In the genomic region with DNA sequence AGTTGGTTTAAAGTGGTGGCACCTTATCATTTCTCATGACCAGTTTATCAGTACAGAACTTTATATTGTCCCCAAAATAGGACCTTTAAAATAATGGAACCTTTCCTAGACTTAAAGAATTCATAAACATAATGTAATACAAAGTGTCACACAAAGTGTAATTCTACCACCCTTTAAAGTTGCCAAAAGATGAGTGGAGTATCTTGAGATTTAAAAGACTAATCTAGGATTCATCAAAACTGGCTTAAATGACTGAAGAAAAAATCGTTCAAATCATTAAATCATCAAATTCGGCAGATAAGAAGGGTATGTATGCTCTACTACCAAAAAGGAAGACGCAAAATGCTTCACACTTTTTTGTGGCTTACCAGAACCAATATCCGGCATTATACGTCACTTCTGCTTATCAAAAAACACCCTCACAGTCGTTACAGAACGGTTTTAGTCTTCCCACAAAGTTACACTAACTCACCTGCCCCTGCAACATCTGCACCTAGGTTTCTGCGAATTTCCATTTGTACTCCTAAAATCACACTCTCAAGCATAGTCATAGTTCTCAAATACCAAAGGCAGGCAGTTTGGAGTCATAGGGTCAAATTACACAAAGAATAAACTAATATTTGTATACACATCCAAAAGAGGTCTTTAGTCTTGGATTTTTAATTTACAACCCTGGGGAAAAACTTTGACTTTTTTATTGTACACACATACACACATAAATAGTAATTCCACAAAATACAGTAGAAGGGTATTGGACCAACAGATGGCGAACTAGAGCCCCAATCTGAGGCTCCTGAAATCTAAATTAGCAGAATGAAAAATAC, we compare ENCODE assay signal across 1 cellular context.
A peak's percentile ranks its signal among the peaks of the same experiment; 100 is the strongest.
TF ChIP-seq lines count a peak whose summit lies in the region.

No MANE protein-coding gene starts in this region.

TF ChIP-seq in GM12878, 131 proteins besides CTCF, POLR2A, EP300 and RAD21 (continued from another document):
- TF ChIP-seq, protein P1, sequence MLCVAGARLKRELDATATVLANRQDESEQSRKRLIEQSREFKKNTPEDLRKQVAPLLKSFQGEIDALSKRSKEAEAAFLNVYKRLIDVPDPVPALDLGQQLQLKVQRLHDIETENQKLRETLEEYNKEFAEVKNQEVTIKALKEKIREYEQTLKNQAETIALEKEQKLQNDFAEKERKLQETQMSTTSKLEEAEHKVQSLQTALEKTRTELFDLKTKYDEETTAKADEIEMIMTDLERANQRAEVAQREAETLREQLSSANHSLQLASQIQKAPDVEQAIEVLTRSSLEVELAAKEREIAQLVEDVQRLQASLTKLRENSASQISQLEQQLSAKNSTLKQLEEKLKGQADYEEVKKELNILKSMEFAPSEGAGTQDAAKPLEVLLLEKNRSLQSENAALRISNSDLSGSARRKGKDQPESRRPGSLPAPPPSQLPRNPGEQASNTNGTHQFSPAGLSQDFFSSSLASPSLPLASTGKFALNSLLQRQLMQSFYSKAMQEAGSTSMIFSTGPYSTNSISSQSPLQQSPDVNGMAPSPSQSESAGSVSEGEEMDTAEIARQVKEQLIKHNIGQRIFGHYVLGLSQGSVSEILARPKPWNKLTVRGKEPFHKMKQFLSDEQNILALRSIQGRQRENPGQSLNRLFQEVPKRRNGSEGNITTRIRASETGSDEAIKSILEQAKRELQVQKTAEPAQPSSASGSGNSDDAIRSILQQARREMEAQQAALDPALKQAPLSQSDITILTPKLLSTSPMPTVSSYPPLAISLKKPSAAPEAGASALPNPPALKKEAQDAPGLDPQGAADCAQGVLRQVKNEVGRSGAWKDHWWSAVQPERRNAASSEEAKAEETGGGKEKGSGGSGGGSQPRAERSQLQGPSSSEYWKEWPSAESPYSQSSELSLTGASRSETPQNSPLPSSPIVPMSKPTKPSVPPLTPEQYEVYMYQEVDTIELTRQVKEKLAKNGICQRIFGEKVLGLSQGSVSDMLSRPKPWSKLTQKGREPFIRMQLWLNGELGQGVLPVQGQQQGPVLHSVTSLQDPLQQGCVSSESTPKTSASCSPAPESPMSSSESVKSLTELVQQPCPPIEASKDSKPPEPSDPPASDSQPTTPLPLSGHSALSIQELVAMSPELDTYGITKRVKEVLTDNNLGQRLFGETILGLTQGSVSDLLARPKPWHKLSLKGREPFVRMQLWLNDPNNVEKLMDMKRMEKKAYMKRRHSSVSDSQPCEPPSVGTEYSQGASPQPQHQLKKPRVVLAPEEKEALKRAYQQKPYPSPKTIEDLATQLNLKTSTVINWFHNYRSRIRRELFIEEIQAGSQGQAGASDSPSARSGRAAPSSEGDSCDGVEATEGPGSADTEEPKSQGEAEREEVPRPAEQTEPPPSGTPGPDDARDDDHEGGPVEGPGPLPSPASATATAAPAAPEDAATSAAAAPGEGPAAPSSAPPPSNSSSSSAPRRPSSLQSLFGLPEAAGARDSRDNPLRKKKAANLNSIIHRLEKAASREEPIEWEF (IDR thresholded peaks at IDR 0.05; ENCODE audit: insufficient replicate concordance, low read depth, low read length) = peak; percentile 17
- TF ChIP-seq, protein P2, sequence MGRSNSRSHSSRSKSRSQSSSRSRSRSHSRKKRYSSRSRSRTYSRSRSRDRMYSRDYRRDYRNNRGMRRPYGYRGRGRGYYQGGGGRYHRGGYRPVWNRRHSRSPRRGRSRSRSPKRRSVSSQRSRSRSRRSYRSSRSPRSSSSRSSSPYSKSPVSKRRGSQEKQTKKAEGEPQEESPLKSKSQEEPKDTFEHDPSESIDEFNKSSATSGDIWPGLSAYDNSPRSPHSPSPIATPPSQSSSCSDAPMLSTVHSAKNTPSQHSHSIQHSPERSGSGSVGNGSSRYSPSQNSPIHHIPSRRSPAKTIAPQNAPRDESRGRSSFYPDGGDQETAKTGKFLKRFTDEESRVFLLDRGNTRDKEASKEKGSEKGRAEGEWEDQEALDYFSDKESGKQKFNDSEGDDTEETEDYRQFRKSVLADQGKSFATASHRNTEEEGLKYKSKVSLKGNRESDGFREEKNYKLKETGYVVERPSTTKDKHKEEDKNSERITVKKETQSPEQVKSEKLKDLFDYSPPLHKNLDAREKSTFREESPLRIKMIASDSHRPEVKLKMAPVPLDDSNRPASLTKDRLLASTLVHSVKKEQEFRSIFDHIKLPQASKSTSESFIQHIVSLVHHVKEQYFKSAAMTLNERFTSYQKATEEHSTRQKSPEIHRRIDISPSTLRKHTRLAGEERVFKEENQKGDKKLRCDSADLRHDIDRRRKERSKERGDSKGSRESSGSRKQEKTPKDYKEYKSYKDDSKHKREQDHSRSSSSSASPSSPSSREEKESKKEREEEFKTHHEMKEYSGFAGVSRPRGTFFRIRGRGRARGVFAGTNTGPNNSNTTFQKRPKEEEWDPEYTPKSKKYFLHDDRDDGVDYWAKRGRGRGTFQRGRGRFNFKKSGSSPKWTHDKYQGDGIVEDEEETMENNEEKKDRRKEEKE (IDR thresholded peaks at IDR 0.05) = no peak
- TF ChIP-seq GATAD2B (conservative IDR thresholded peaks at IDR 0.05; ENCODE audit: low read depth) (no peak), BHLHE40 (IDR thresholded peaks at IDR 0.05; ENCODE audit: borderline replicate concordance in 1 of 2, low read depth in 2 of 2, low read length in 1 of 2) (peak in 1 of 2 experiments; percentile 70; a peak in 1 of 4 replicates), MYB (IDR thresholded peaks at IDR 0.05; ENCODE audit: borderline replicate concordance, low read depth, low read length) (peak; percentile 75; the same call in 1 of the 2 replicates), ZZZ3 (IDR thresholded peaks at IDR 0.05; ENCODE audit: control insufficient read depth, insufficient read length, low read depth) (no peak), NRF1 (conservative IDR thresholded peaks at IDR 0.05; ENCODE audit: low read depth, low read length) (no peak), ZNF274 (IDR thresholded peaks at IDR 0.05; ENCODE audit: insufficient read depth, insufficient read length) (no peak), MEF2A (IDR thresholded peaks at IDR 0.05; ENCODE audit: insufficient read depth, low read depth, low read length) (0 out of 2 replicates have a peak, but pooled peaks have one; percentile 8), ESRRA (IDR thresholded peaks at IDR 0.05; ENCODE audit: low read length) (no peak), STAT3 (IDR thresholded peaks at IDR 0.05; ENCODE audit: low read depth, low read length) (peak; percentile 13; the same call in 1 of the 2 replicates), RB1 (IDR thresholded peaks at IDR 0.05; ENCODE audit: borderline replicate concordance) (no peak; the same call in 1 of the 2 replicates), HCFC1 (IDR thresholded peaks at IDR 0.05; ENCODE audit: low read length) (peak; percentile 31; the same call in 1 of the 2 replicates), LARP7 (IDR thresholded peaks at IDR 0.05) (no peak), CEBPB (IDR thresholded peaks at IDR 0.05; ENCODE audit: borderline replicate concordance in 1 of 2, low read depth in 2 of 2, low read length in 2 of 2) (no peak), SMAD1 (IDR thresholded peaks at IDR 0.05; ENCODE audit: low read depth, partially characterized antibody) (peak; percentile 15)
- TF ChIP-seq, protein P3, sequence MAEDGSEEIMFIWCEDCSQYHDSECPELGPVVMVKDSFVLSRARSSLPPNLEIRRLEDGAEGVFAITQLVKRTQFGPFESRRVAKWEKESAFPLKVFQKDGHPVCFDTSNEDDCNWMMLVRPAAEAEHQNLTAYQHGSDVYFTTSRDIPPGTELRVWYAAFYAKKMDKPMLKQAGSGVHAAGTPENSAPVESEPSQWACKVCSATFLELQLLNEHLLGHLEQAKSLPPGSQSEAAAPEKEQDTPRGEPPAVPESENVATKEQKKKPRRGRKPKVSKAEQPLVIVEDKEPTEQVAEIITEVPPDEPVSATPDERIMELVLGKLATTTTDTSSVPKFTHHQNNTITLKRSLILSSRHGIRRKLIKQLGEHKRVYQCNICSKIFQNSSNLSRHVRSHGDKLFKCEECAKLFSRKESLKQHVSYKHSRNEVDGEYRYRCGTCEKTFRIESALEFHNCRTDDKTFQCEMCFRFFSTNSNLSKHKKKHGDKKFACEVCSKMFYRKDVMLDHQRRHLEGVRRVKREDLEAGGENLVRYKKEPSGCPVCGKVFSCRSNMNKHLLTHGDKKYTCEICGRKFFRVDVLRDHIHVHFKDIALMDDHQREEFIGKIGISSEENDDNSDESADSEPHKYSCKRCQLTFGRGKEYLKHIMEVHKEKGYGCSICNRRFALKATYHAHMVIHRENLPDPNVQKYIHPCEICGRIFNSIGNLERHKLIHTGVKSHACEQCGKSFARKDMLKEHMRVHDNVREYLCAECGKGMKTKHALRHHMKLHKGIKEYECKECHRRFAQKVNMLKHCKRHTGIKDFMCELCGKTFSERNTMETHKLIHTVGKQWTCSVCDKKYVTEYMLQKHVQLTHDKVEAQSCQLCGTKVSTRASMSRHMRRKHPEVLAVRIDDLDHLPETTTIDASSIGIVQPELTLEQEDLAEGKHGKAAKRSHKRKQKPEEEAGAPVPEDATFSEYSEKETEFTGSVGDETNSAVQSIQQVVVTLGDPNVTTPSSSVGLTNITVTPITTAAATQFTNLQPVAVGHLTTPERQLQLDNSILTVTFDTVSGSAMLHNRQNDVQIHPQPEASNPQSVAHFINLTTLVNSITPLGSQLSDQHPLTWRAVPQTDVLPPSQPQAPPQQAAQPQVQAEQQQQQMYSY (CRISPR knock-in tag; IDR thresholded peaks at IDR 0.05) = 0 out of 2 replicates have a peak, but pooled peaks have one; percentile 27
- TF ChIP-seq, protein P4, sequence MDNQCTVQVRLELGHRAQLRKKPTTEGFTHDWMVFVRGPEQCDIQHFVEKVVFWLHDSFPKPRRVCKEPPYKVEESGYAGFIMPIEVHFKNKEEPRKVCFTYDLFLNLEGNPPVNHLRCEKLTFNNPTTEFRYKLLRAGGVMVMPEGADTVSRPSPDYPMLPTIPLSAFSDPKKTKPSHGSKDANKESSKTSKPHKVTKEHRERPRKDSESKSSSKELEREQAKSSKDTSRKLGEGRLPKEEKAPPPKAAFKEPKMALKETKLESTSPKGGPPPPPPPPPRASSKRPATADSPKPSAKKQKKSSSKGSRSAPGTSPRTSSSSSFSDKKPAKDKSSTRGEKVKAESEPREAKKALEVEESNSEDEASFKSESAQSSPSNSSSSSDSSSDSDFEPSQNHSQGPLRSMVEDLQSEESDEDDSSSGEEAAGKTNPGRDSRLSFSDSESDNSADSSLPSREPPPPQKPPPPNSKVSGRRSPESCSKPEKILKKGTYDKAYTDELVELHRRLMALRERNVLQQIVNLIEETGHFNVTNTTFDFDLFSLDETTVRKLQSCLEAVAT (IDR thresholded peaks at IDR 0.05) = peak; percentile 93
- TF ChIP-seq, protein P5, sequence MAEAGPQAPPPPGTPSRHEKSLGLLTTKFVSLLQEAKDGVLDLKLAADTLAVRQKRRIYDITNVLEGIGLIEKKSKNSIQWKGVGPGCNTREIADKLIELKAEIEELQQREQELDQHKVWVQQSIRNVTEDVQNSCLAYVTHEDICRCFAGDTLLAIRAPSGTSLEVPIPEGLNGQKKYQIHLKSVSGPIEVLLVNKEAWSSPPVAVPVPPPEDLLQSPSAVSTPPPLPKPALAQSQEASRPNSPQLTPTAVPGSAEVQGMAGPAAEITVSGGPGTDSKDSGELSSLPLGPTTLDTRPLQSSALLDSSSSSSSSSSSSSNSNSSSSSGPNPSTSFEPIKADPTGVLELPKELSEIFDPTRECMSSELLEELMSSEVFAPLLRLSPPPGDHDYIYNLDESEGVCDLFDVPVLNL (IDR thresholded peaks at IDR 0.05; ENCODE audit: low read depth, low read length) = no peak
- TF ChIP-seq, protein P6, sequence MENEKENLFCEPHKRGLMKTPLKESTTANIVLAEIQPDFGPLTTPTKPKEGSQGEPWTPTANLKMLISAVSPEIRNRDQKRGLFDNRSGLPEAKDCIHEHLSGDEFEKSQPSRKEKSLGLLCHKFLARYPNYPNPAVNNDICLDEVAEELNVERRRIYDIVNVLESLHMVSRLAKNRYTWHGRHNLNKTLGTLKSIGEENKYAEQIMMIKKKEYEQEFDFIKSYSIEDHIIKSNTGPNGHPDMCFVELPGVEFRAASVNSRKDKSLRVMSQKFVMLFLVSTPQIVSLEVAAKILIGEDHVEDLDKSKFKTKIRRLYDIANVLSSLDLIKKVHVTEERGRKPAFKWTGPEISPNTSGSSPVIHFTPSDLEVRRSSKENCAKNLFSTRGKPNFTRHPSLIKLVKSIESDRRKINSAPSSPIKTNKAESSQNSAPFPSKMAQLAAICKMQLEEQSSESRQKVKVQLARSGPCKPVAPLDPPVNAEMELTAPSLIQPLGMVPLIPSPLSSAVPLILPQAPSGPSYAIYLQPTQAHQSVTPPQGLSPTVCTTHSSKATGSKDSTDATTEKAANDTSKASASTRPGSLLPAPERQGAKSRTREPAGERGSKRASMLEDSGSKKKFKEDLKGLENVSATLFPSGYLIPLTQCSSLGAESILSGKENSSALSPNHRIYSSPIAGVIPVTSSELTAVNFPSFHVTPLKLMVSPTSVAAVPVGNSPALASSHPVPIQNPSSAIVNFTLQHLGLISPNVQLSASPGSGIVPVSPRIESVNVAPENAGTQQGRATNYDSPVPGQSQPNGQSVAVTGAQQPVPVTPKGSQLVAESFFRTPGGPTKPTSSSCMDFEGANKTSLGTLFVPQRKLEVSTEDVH (IDR thresholded peaks at IDR 0.05; ENCODE audit: low read depth, partially characterized antibody) = peak; percentile 62
